21 cellular contexts compared by ENCODE assay signal in genomic region chrX:10140264-10140663, GRCh38. TPM values are rescaled to one million over a fixed set of nuclear protein-coding genes. Genes with fewer than 3 reads are reported as not detected.
DNase-seq lines count a peak whose midpoint lies in the region; ATAC-seq and TF ChIP-seq lines count a peak whose summit lies in the region.
"Had no signal": no experiment of that assay in that cellular context is flagged by ENCODE, and none has a peak within 500 bp of the region (broad histone marks: within the 10 kb centered on the region; RNA-seq: fewer than 3 reads in every experiment).

No MANE protein-coding gene starts in this region.

- H3K27me3 Mint-ChIP-seq in activated B cell treated with CpG ODN at 0.5 μM for 24 hours (no peaks in the 10 kb centered on the region), immature natural killer cell (ENCODE audit: low read depth in 3 of 3) (peaks cover 0 to 1% (median 0%) of the 10 kb centered on the region in 3 donors)
- H3K27me3 Mint-ChIP-seq: B cell; CD4-positive, alpha-beta T cell; CD8-positive, alpha-beta memory T cell had no signal

- no peak for ATAC-seq in Right ventricle myocardium superior (ENCODE audit: poor library complexity)
- ATAC-seq in activated B cell treated with CpG ODN at 0.5 μM for 24 hours (ENCODE audit: low read depth) = no peak
- ATAC-seq in HG02571 (IDR thresholded peaks at IDR 0.05; ENCODE audit: unreplicated experiment) = no peak
- ATAC-seq: A549, GM12878 had no signal

- H3K4me3 Mint-ChIP-seq in activated B cell treated with CpG ODN at 0.5 μM for 24 hours = no peak overlapping the region
- no peak overlapping the region for H3K4me3 Mint-ChIP-seq in immature natural killer cell
- H3K4me3 Mint-ChIP-seq: B cell; CD4-positive, alpha-beta T cell; CD8-positive, alpha-beta memory T cell had no signal

- H3K9me3 Mint-ChIP-seq in activated B cell treated with CpG ODN at 0.5 μM for 24 hours = no peaks in the 10 kb centered on the region
- no peaks in the 10 kb centered on the region for H3K9me3 Mint-ChIP-seq in immature natural killer cell
- H3K9me3 Mint-ChIP-seq: CD4-positive, alpha-beta T cell; CD8-positive, alpha-beta memory T cell had no signal

- no peak for TF ChIP-seq CTCF in activated B cell treated with CpG ODN at 0.5 μM for 24 hours (IDR thresholded peaks at IDR 0.05)

- peaks cover 26% of the 10 kb centered on the region for H3K4me1 Mint-ChIP-seq in activated B cell treated with CpG ODN at 0.5 μM for 24 hours
- no peaks in the 10 kb centered on the region for H3K4me1 Mint-ChIP-seq in immature natural killer cell
- H3K4me1 Mint-ChIP-seq: CD8-positive, alpha-beta memory T cell had no signal

- intact Hi-C loops in cardiac septum (cut with DNase I) (no loop called here), Right ventricle myocardium superior (cut with DNase I) (no loop called here), activated B cell treated with CpG ODN at 0.5 μM for 24 hours (cut with micrococcal nuclease) (no loop called here)

- CTCF ChIA-PET in activated B cell treated with CpG ODN at 0.5 μM for 24 hours (lab: Charles Lee) = no interaction called here

- H3K27ac Mint-ChIP-seq in activated B cell treated with CpG ODN at 0.5 μM for 24 hours (peak overlapping the region; percentile 56), immature natural killer cell (no peak overlapping the region)
- H3K27ac Mint-ChIP-seq: B cell; CD4-positive, alpha-beta T cell; CD8-positive, alpha-beta memory T cell had no signal

- peak; percentile 7 for DNase-seq in cardiac septum (ENCODE audit: low spot score)
- DNase-seq in Right ventricle myocardium superior = no peak
- no peak for DNase-seq in activated B cell treated with CpG ODN at 0.5 μM for 24 hours
- peak; percentile 47 for DNase-seq in mesenteric fat pad (ENCODE audit: low spot score)
- DNase-seq in immature natural killer cell = no peak
- no peak for DNase-seq in NCI-H187 treated with DMSO at 0.1 percent for 48 hours (lab: John Stamatoyannopoulos, UW)
- DNase-seq: AML-193; CD4-positive, alpha-beta T cell; CD8-positive, alpha-beta memory T cell; COR-L47; DMS 273 treated with DMSO at 0.1 percent for 48 hours; DMS153; DMS53; DMS79; DND-41; EL; GDM1 had no signal

- POLR2A ChIA-PET in activated B cell treated with CpG ODN at 0.5 μM for 24 hours (lab: Charles Lee) = no interaction called here

- H3K36me3 Mint-ChIP-seq in activated B cell treated with CpG ODN at 0.5 μM for 24 hours (ENCODE audit: low read depth) (peaks cover 65% of the 10 kb centered on the region), immature natural killer cell (peaks cover 0 to 6% (median 4%) of the 10 kb centered on the region in 3 donors)

RNA-seq across cellular contexts. Expression of gene CLCN4, which starts 16.5 kb away (rescaled TPM):
- 23.4 TPM for total RNA-seq in cardiac septum
- total RNA-seq in Right ventricle myocardium superior = 30.9 TPM
- total RNA-seq in activated B cell treated with CpG ODN at 0.5 μM for 24 hours = 3.4 and 4.7 TPM in 2 replicates
- 2.6 TPM for total RNA-seq in mesenteric fat pad
- under 1 TPM in 1 of 3 donors, not detected in 2; 0.69 TPM for polyA plus RNA-seq in immature natural killer cell
- total RNA-seq: CD4-positive, alpha-beta T cell had no signal
- polyA plus RNA-seq: CD8-positive, alpha-beta memory T cell had no signal

Comparison
In these comparisons a context has a peak if more than half of its experiments do, and no peak if none do; other contexts are left out.
1. DNase-seq: peak in cardiac septum (single experiment) and mesenteric fat pad (single experiment); none in Right ventricle myocardium superior (single experiment), activated B cell treated with CpG ODN at 0.5 μM for 24 hours (single experiment), immature natural killer cell (0 of 3) and NCI-H187 treated with DMSO at 0.1 percent for 48 hours (single experiment).